2 cellular contexts compared by ENCODE assay signal in genomic region chr19:1150333-1151036, GRCh38.
TF ChIP-seq lines count a peak whose summit lies in the region.

No MANE protein-coding gene starts in this region.

TF ChIP-seq in WTC11, 78 proteins besides CTCF, POLR2A, EP300 and RAD21:
- TF ChIP-seq ZBTB43 (CRISPR knock-in tag; IDR thresholded peaks at IDR 0.05) (no peak), NFE2L1 (CRISPR knock-in tag; IDR thresholded peaks at IDR 0.05) (no peak)

TF ChIP-seq in H1, 55 proteins besides CTCF, POLR2A, EP300 and RAD21:
- no peak for TF ChIP-seq ATF2 (IDR thresholded peaks at IDR 0.05; ENCODE audit: low read length)
- no peak for TF ChIP-seq NANOG (IDR thresholded peaks at IDR 0.05; ENCODE audit: insufficient read depth, low read depth, low read length, poor library complexity, severe bottlenecking)
- no peak for TF ChIP-seq ATF3 (IDR thresholded peaks at IDR 0.05; ENCODE audit: insufficient read depth, low read depth, low read length)
- TF ChIP-seq FOSL1 (IDR thresholded peaks at IDR 0.05; ENCODE audit: insufficient read depth, low read depth, low read length) = no peak
- no peak for TF ChIP-seq RNF2 (IDR thresholded peaks at IDR 0.05; ENCODE audit: borderline replicate concordance, low read depth, low read length, missing control alignments, poor library complexity, severe bottlenecking)
- TF ChIP-seq JUND (IDR thresholded peaks at IDR 0.05; ENCODE audit: low read length) = no peak
- TF ChIP-seq NRF1 (IDR thresholded peaks at IDR 0.05; ENCODE audit: low read depth, low read length) = no peak
- TF ChIP-seq TAF7 (optimal IDR thresholded peaks at IDR 0.05; ENCODE audit: borderline replicate concordance, low read depth, low read length) = no peak
- TF ChIP-seq GABPA (IDR thresholded peaks at IDR 0.05; ENCODE audit: borderline replicate concordance, insufficient read depth, low read length) = no peak
- TF ChIP-seq RXRA (IDR thresholded peaks at IDR 0.05; ENCODE audit: insufficient read depth, low read depth, low read length) = no peak
- no peak for TF ChIP-seq SUZ12 (IDR thresholded peaks at IDR 0.05; ENCODE audit: low read length)
- TF ChIP-seq MAX (IDR thresholded peaks at IDR 0.05) = no peak
- no peak for TF ChIP-seq YY1 (IDR thresholded peaks at IDR 0.05; ENCODE audit: low read depth, low read length)
- TF ChIP-seq HDAC2 (IDR thresholded peaks at IDR 0.05; ENCODE audit: borderline replicate concordance in 1 of 2, low read depth in 2 of 2, low read length in 2 of 2) = no peak
- TF ChIP-seq BCL11A (IDR thresholded peaks at IDR 0.05; ENCODE audit: low read depth in 2 of 2, low read length in 2 of 2) = no peak
- TF ChIP-seq SIX5 (IDR thresholded peaks at IDR 0.05; ENCODE audit: low read depth, low read length) = no peak
- no peak for TF ChIP-seq SIN3A (conservative IDR thresholded peaks at IDR 0.05 in 1 of 2, IDR thresholded peaks at IDR 0.05 in 1 of 2; ENCODE audit: low read depth in 1 of 2, low read length in 2 of 2)
- TF ChIP-seq RFX5 (IDR thresholded peaks at IDR 0.05; ENCODE audit: borderline replicate concordance, low read depth, low read length) = no peak
- no peak for TF ChIP-seq HDAC6 (IDR thresholded peaks at IDR 0.05; ENCODE audit: low read depth, low read length)
- TF ChIP-seq CREB1 (IDR thresholded peaks at IDR 0.05) = no peak
